8 cellular contexts compared by ENCODE assay signal in genomic region chr9:6006968-6007769, GRCh38. TPM values are rescaled to one million over a fixed set of nuclear protein-coding genes. Genes with fewer than 3 reads are reported as not detected.
A peak's percentile ranks its signal among the peaks of the same experiment; 100 is the strongest.
DNase-seq lines count a peak whose midpoint lies in the region; ATAC-seq and TF ChIP-seq lines count a peak whose summit lies in the region.

No MANE protein-coding gene starts in this region.

- H3K4me1 ChIP-seq in ascending aorta (peaks cover 0 to 17% of the 10 kb centered on the region in 2 donors), aorta (ENCODE audit: control insufficient read depth in 1 of 2, insufficient read depth in 2 of 2, low read length in 2 of 2) (no peaks in the 10 kb centered on the region)

- peaks cover 0 to 2% of the 10 kb centered on the region in 2 donors for H3K36me3 ChIP-seq in ascending aorta
- H3K36me3 ChIP-seq in aorta (ENCODE audit: control insufficient read depth in 1 of 2, insufficient read depth in 2 of 2, low read length in 1 of 2): no peaks in the 10 kb centered on the region

- H3K9me3 ChIP-seq in ascending aorta (no peaks in the 10 kb centered on the region), aorta (ENCODE audit: control insufficient read depth, low read length) (no peaks in the 10 kb centered on the region)

- DNase-seq in NCI-H187 (lab: John Stamatoyannopoulos, UW): peak; percentile 54 to 78
- DNase-seq in T-helper 22 cell (ENCODE audit: low read depth): peak; percentile 91
- DNase-seq in ascending aorta (ENCODE audit: low spot score in 2 of 2): peak; percentile 76 to 93
- peak; percentile 54 for DNase-seq in hepatic stellate cell (ENCODE audit: low spot score)
- DNase-seq in renal cortical epithelial cell (ENCODE audit: low read depth): peak; percentile 63
- DNase-seq in aorta: peak; percentile 92 to 95

- no peak for TF ChIP-seq CTCF in ascending aorta (IDR thresholded peaks at IDR 0.05)

- 0 to 1% methylated on average over 63 to 68 of the region's 68 CpGs for WGBS in aorta, 2 donors

- no peaks in the 10 kb centered on the region for H3K27me3 ChIP-seq in ascending aorta
- no peaks in the 10 kb centered on the region for H3K27me3 ChIP-seq in aorta (ENCODE audit: control insufficient read depth in 1 of 2, insufficient read depth in 2 of 2, low read length in 1 of 2)

- H3K4me3 ChIP-seq in ascending aorta: peak overlapping the region; percentile 85 to 97
- H3K4me3 ChIP-seq in aorta (ENCODE audit: low read length in 2 of 2): peak overlapping the region; percentile 90 to 95

- ATAC-seq in GM18502 (IDR thresholded peaks at IDR 0.05; ENCODE audit: poor library complexity, unreplicated experiment): peak; percentile 82
- peak; percentile 68 for ATAC-seq in HG02943 (IDR thresholded peaks at IDR 0.05; ENCODE audit: low read depth, unreplicated experiment)
- ATAC-seq in aorta (ENCODE audit: low FRiP score): peak; percentile 84

- intact Hi-C loops in ascending aorta (cut with DNase I): loop anchor here (5.0 to 10.0 kb wide), 5 partner anchors 175 to 750 kb away; partner anchors contain the start of genes ERMP1, IL33 and KDM4C
- intact Hi-C loops in aorta (cut with DNase I): loop anchor here (5.0 to 10.0 kb wide), 3 partner anchors 52 to 750 kb away; partner anchors contain the start of genes ERMP1 (in 1 of the 2) and KDM4C (in 1 of the 2)

- peak overlapping the region; percentile 97 for H3K27ac ChIP-seq in ascending aorta
- H3K27ac ChIP-seq in aorta (ENCODE audit: low read depth in 1 of 2, low read length in 2 of 2): peak overlapping the region; percentile 14 to 98

RNA-seq across cellular contexts. Expression of gene RANBP6, which starts 8.3 kb away (rescaled TPM):
- total RNA-seq in ascending aorta (8.3 TPM), renal cortical epithelial cell (47.8 and 54.0 TPM in 2 replicates), aorta (10 to 100 TPM; 14.0 TPM)
- polyA plus RNA-seq in aorta: 1 to 10 TPM; 2.4 to 7.7 TPM

Comparison
In these comparisons a context has a peak if more than half of its experiments do, and no peak if none do; other contexts are left out.
1. Peak in every context shown above with its lines: DNase-seq, ATAC-seq, H3K4me3 ChIP-seq and H3K27ac ChIP-seq.